Comparison of ENCODE assay signal across 23 cellular contexts in genomic region chr1:14605945-14606344, GRCh38.
"Had no signal": no experiment of that assay in that cellular context is flagged by ENCODE, and none has a peak within 500 bp of the region (broad histone marks: within the 10 kb centered on the region; RNA-seq: fewer than 3 reads in every experiment).

No MANE protein-coding gene starts in this region.

- H3K4me2 ChIP-seq: neural progenitor cell had no signal

- H3K9ac ChIP-seq: neural progenitor cell, parathyroid adenoma had no signal

- DNase-seq: dorsolateral prefrontal cortex; effector CD4-positive, alpha-beta T cell; glutamatergic neuron; heart right ventricle; left cardiac atrium; left lung; mesenchymal stem cell; naive thymus-derived CD4-positive, alpha-beta T cell; sigmoid colon; stimulated activated CD4-positive, alpha-beta T cell treated with anti-CD3 and anti-CD28 coated beads, Interleukin-2, amount 100 ng/mL, for 24 hours; stimulated activated CD4-positive, alpha-beta T cell treated with anti-CD3 and anti-CD28 coated beads, Interleukin-4, amount 100 ng/mL, for 24 hours; stimulated activated naive CD8-positive, alpha-beta T cell treated with anti-CD3 and anti-CD28 coated beads, Interleukin-15, Interleukin-2, amounts not matched to agents 100 U/mL and 50 U/mL, for 24 hours; testis; upper lobe of left lung had no signal

- H3K4me3 ChIP-seq: dorsolateral prefrontal cortex, esophagus muscularis mucosa, gastroesophageal sphincter, heart right ventricle, left lung, neural progenitor cell, right atrium auricular region, sigmoid colon, testis, tibial nerve, upper lobe of left lung had no signal

- H3K9me3 ChIP-seq: esophagus muscularis mucosa, gastroesophageal sphincter, heart right ventricle, left lung, right atrium auricular region, sigmoid colon, testis, tibial nerve, upper lobe of left lung had no signal

- H2AFZ ChIP-seq: neural progenitor cell, parathyroid adenoma had no signal

- ATAC-seq: foreskin keratinocyte; gastroesophageal sphincter; heart right ventricle; left cardiac atrium; left lung; naive thymus-derived CD4-positive, alpha-beta T cell; stimulated activated memory B cell treated with anti-CD40 and anti-IgM and Interleukin-4, amounts not matched to agents 10 μg/mL and 1 μg/mL and 100 μg/mL, for 72 hours; stimulated activated naive CD8-positive, alpha-beta T cell treated with anti-CD3 and anti-CD28 coated beads, Interleukin-15, Interleukin-2, amounts not matched to agents 100 U/mL and 50 U/mL, for 24 hours had no signal

- H3K4me1 ChIP-seq: foreskin keratinocyte, left lung, parathyroid adenoma, sigmoid colon had no signal

- H3K27ac ChIP-seq: dorsolateral prefrontal cortex, epithelial cell of prostate, esophagus muscularis mucosa, foreskin keratinocyte, gastroesophageal sphincter, heart right ventricle, left lung, neural progenitor cell, parathyroid adenoma, right atrium auricular region, sigmoid colon, testis, tibial nerve, upper lobe of left lung had no signal

- H3K36me3 ChIP-seq: esophagus muscularis mucosa, gastroesophageal sphincter, heart right ventricle, left lung, neural progenitor cell, right atrium auricular region, sigmoid colon, tibial nerve, upper lobe of left lung had no signal

- H3K79me2 ChIP-seq: parathyroid adenoma had no signal

- H3K27me3 ChIP-seq: neural progenitor cell, right atrium auricular region, testis, upper lobe of left lung had no signal
